ENCODE assay signal across 1 cellular context in the genomic region with DNA sequence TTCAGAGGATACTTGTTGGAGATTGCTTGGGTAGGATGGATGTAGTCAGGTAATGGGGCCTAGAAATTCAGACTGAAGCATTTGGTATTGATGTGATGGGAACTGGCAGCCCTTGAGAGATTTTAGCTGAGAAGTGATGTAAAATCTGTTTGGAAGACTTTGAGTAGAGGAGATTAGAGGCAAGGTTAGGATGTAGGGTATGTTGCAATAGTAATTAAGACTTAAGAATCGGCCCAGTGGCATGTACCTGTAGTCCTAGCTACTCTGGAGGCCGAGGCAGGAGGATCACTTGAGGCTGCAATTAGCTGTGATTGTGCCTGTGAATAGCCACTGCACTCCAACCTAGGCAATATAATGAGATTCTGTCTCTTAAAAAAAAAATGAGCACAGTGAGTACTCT.
TF ChIP-seq lines count a peak whose summit lies in the region.

No MANE protein-coding gene starts in this region.

TF ChIP-seq in GM23338, 12 proteins besides CTCF, POLR2A, EP300 and RAD21 (continued from another document):
- TF ChIP-seq, protein P1, sequence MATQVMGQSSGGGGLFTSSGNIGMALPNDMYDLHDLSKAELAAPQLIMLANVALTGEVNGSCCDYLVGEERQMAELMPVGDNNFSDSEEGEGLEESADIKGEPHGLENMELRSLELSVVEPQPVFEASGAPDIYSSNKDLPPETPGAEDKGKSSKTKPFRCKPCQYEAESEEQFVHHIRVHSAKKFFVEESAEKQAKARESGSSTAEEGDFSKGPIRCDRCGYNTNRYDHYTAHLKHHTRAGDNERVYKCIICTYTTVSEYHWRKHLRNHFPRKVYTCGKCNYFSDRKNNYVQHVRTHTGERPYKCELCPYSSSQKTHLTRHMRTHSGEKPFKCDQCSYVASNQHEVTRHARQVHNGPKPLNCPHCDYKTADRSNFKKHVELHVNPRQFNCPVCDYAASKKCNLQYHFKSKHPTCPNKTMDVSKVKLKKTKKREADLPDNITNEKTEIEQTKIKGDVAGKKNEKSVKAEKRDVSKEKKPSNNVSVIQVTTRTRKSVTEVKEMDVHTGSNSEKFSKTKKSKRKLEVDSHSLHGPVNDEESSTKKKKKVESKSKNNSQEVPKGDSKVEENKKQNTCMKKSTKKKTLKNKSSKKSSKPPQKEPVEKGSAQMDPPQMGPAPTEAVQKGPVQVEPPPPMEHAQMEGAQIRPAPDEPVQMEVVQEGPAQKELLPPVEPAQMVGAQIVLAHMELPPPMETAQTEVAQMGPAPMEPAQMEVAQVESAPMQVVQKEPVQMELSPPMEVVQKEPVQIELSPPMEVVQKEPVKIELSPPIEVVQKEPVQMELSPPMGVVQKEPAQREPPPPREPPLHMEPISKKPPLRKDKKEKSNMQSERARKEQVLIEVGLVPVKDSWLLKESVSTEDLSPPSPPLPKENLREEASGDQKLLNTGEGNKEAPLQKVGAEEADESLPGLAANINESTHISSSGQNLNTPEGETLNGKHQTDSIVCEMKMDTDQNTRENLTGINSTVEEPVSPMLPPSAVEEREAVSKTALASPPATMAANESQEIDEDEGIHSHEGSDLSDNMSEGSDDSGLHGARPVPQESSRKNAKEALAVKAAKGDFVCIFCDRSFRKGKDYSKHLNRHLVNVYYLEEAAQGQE (IDR thresholded peaks at IDR 0.05; ENCODE audit: unreplicated experiment): no peak
- TF ChIP-seq ZNF114 (CRISPR knock-in tag; IDR thresholded peaks at IDR 0.05) (no peak), EZH2 (IDR thresholded peaks at IDR 0.05; ENCODE audit: low read depth, unreplicated experiment) (no peak), POLR2AphosphoS5 (IDR thresholded peaks at IDR 0.05; ENCODE audit: low read depth) (no peak), JUNB (IDR thresholded peaks at IDR 0.05; ENCODE audit: unreplicated experiment) (no peak), NANOG (IDR thresholded peaks at IDR 0.05; ENCODE audit: borderline replicate concordance) (no peak)
- TF ChIP-seq, protein P2, sequence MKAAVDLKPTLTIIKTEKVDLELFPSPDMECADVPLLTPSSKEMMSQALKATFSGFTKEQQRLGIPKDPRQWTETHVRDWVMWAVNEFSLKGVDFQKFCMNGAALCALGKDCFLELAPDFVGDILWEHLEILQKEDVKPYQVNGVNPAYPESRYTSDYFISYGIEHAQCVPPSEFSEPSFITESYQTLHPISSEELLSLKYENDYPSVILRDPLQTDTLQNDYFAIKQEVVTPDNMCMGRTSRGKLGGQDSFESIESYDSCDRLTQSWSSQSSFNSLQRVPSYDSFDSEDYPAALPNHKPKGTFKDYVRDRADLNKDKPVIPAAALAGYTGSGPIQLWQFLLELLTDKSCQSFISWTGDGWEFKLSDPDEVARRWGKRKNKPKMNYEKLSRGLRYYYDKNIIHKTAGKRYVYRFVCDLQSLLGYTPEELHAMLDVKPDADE (IDR thresholded peaks at IDR 0.05): no peak
